ENCODE assay signal across 19 cellular contexts in genomic region chr10:100401631-100402328, GRCh38. TPM values are rescaled to one million over a fixed set of nuclear protein-coding genes. Genes with fewer than 3 reads are reported as not detected.
DNase-seq lines count a peak whose midpoint lies in the region; ATAC-seq, FAIRE-seq and TF ChIP-seq lines count a peak whose summit lies in the region.
"Had no signal": no experiment of that assay in that cellular context is flagged by ENCODE, and none has a peak within 500 bp of the region (broad histone marks: within the 10 kb centered on the region; RNA-seq: fewer than 3 reads in every experiment).

No MANE protein-coding gene starts in this region.

- H3K9me3 ChIP-seq in lower lobe of right lung (no peaks in the 10 kb centered on the region), small intestine (ENCODE audit: control insufficient read depth, low read depth) (no peaks in the 10 kb centered on the region)
- H3K9me3 ChIP-seq: HAP-1 had no signal

- H3K4me3 ChIP-seq in H7 (ENCODE audit: insufficient read depth, low read depth, low read length) (no peak overlapping the region), lower lobe of right lung (no peak overlapping the region), small intestine (ENCODE audit: low read depth in 1 of 2, low read length in 2 of 2) (no peak overlapping the region)
- H3K4me3 ChIP-seq: GM12878, GM23338, HAP-1 had no signal

- no peak for TF ChIP-seq CTCF in lower lobe of right lung (IDR thresholded peaks at IDR 0.05)

- H3K4me1 ChIP-seq in lower lobe of right lung (no peaks in the 10 kb centered on the region), small intestine (ENCODE audit: control insufficient read depth in 2 of 2, insufficient read depth in 1 of 2, low read depth in 1 of 2, low read length in 1 of 2) (no peaks in the 10 kb centered on the region)
- H3K4me1 ChIP-seq: HAP-1 had no signal

- H3K27ac ChIP-seq in lower lobe of right lung = no peak overlapping the region
- no peak overlapping the region for H3K27ac ChIP-seq in small intestine (ENCODE audit: low read depth in 1 of 2, low read length in 1 of 2)

- DNase-seq in DMS53 treated with DMSO at 0.1 percent for 48 hours (lab: John Stamatoyannopoulos, UW; ENCODE audit: unreplicated experiment) (peak; percentile 3), H7 (peak; percentile 1), lower lobe of right lung (no peak), small intestine (peak; percentile 70), NCI-H748 treated with DMSO at 0.1 percent for 48 hours (lab: John Stamatoyannopoulos, UW) (no peak)
- DNase-seq: C1 segment of cervical spinal cord; Calu3; CD4-positive, alpha-beta memory T cell; COR-L47; DMS79; EL; GDM1; HFFc6 had no signal

- intact Hi-C loops in lower lobe of right lung (cut with DNase I) = no loop called here

- FAIRE-seq in small intestine (lab: Jason Lieb, UNC) = no peak
- FAIRE-seq: GM12878, GM19239 had no signal

- 18 to 51% (median 28%) methylated on average over 4 of the region's 4 CpGs for WGBS in small intestine, 3 donors

- no peak for TF ChIP-seq POLR2A in GM18505 (IDR thresholded peaks at IDR 0.05; ENCODE audit: borderline replicate concordance, extremely low read depth, insufficient read depth, insufficient read length)

- ATAC-seq in lower lobe of right lung (peak; percentile 34 to 70), GM21619 (IDR thresholded peaks at IDR 0.05; ENCODE audit: unreplicated experiment) (no peak), GM18505 (IDR thresholded peaks at IDR 0.05; ENCODE audit: unreplicated experiment) (no peak)
- ATAC-seq: GM12878, GM23338 had no signal

- H3K36me3 ChIP-seq in H7 (replicated peaks; ENCODE audit: control insufficient read depth, insufficient read depth, low read length) (no peaks in the 10 kb centered on the region), lower lobe of right lung (no peaks in the 10 kb centered on the region), small intestine (ENCODE audit: control insufficient read depth in 2 of 2, insufficient read depth in 2 of 2, low read length in 2 of 2) (no peaks in the 10 kb centered on the region)
- H3K36me3 ChIP-seq: HAP-1 had no signal

- H3K27me3 ChIP-seq in H7 (ENCODE audit: control insufficient read depth, insufficient read depth, low read length) = no peaks in the 10 kb centered on the region
- no peaks in the 10 kb centered on the region for H3K27me3 ChIP-seq in lower lobe of right lung (ENCODE audit: low read depth)
- no peaks in the 10 kb centered on the region for H3K27me3 ChIP-seq in small intestine (ENCODE audit: control insufficient read depth in 2 of 2, insufficient read depth in 2 of 2, low read length in 2 of 2)

RNA-seq across cellular contexts. Expression of gene SCD, which starts 54.7 kb away (rescaled TPM):
- 215 and 258 TPM in 2 replicates for total RNA-seq in H7 (2014; rRNA removed; shearing (Covaris generic))
- 327 TPM for total RNA-seq in lower lobe of right lung
- polyA plus RNA-seq in small intestine = 100 to 1,000 TPM in 1 of 3 donors, 10 to 100 TPM in 2; 14.8 to 144 (median 20.5) TPM

Comparison
In these comparisons a context has a peak if more than half of its experiments do, and no peak if none do; other contexts are left out.
1. DNase-seq: peak in DMS53 treated with DMSO at 0.1 percent for 48 hours (single experiment), H7 (single experiment) and small intestine (single experiment); none in lower lobe of right lung (single experiment) and NCI-H748 treated with DMSO at 0.1 percent for 48 hours (single experiment).
2. ATAC-seq: peak in lower lobe of right lung (2 of 2); none in GM21619 (single experiment) and GM18505 (single experiment).